ENCODE assay signal across 8 cellular contexts in genomic region chr4:150385606-150386005, GRCh38.
A peak's percentile ranks its signal among the peaks of the same experiment; 100 is the strongest.
DNase-seq lines count a peak whose midpoint lies in the region; TF ChIP-seq lines count a peak whose summit lies in the region.

No MANE protein-coding gene starts in this region.

- H3K27ac Mint-ChIP-seq in neural crest cell (ENCODE audit: unreplicated experiment), result peak overlapping the region; percentile 23

- no peak overlapping the region for H3K4me3 Mint-ChIP-seq in neural crest cell

- DNase-seq in EL (peak; percentile 86), NCI-H2107 (lab: John Stamatoyannopoulos, UW) (peak; percentile 28), dedifferentiated amniotic fluid mesenchymal stem cell (ENCODE audit: extremely low spot score) (peak; percentile 94), neural crest cell (ENCODE audit: low read depth, low spot score) (no peak), SIG-M5 treated with dmso at 0.1 percent for 504 hours (lab: John Stamatoyannopoulos, UW; ENCODE audit: unreplicated experiment) (no peak), CD1c-positive myeloid dendritic cell (ENCODE audit: extremely low spot score) (no peak), cerebellum (ENCODE audit: low spot score) (no peak)
- DNase-seq in activated CD4-positive, CD25-positive, alpha-beta regulatory T cell (lab: John Stamatoyannopoulos, UW), result no peak

- no peak for TF ChIP-seq CTCF in neural crest cell (conservative IDR thresholded peaks at IDR 0.05)

- no peaks in the 10 kb centered on the region for H3K27me3 Mint-ChIP-seq in neural crest cell (ENCODE audit: low read depth)

- peaks cover 7% of the 10 kb centered on the region for H3K4me1 Mint-ChIP-seq in neural crest cell

- peaks cover 2% of the 10 kb centered on the region for H3K36me3 Mint-ChIP-seq in neural crest cell (ENCODE audit: low read depth)

- peaks cover 2% of the 10 kb centered on the region for H3K9me3 Mint-ChIP-seq in neural crest cell

Comparison
In these comparisons a context has a peak if more than half of its experiments do, and no peak if none do; other contexts are left out.
1. DNase-seq: peak in EL (single experiment), NCI-H2107 (single experiment) and dedifferentiated amniotic fluid mesenchymal stem cell (single experiment); none in neural crest cell (single experiment), SIG-M5 treated with dmso at 0.1 percent for 504 hours (single experiment), activated CD4-positive, CD25-positive, alpha-beta regulatory T cell (0 of 4), CD1c-positive myeloid dendritic cell (single experiment) and cerebellum (single experiment).